17 cellular contexts compared by ENCODE assay signal in genomic region chr10:90130321-90131086, GRCh38.
DNase-seq lines count a peak whose midpoint lies in the region; ATAC-seq and TF ChIP-seq lines count a peak whose summit lies in the region.
"Had no signal": no experiment of that assay in that cellular context is flagged by ENCODE, and none has a peak within 500 bp of the region (broad histone marks: within the 10 kb centered on the region; RNA-seq: fewer than 3 reads in every experiment).

No MANE protein-coding gene starts in this region.

- H3K4me3 ChIP-seq in GM06990 (replicated peaks; ENCODE audit: low read depth, low read length) (no peak overlapping the region), esophagus squamous epithelium (no peak overlapping the region), gastrocnemius medialis (no peak overlapping the region)
- H3K4me3 ChIP-seq: BLaER1, thyroid gland had no signal

- DNase-seq in GM06990 (ENCODE audit: extremely low read depth, insufficient read length) (peak; percentile 37), esophagus squamous epithelium (lab: John Stamatoyannopoulos, UW) (no peak), T-helper 2 cell (no peak), gastrocnemius medialis (no peak)
- DNase-seq: activated CD8-positive, alpha-beta T cell treated with anti-CD3 and anti-CD28 coated beads, Interleukin-2, amount 10 ng/mL, durations not matched to agents 7 days and 5 days; DMS53; effector memory CD4-positive, alpha-beta T cell; IMR-90; stimulated activated CD4-positive, alpha-beta T cell treated with anti-CD3 and anti-CD28 coated beads, Interleukin-4, amount 100 ng/mL, for 24 hours; thyroid gland had no signal

- H3K27me3 ChIP-seq in GM06990 (replicated peaks; ENCODE audit: control insufficient read depth, insufficient read depth, low read length): no peaks in the 10 kb centered on the region
- H3K27me3 ChIP-seq in esophagus squamous epithelium: no peaks in the 10 kb centered on the region
- H3K27me3 ChIP-seq in gastrocnemius medialis: no peaks in the 10 kb centered on the region
- H3K27me3 ChIP-seq: BLaER1, thyroid gland had no signal

- TF ChIP-seq CTCF in GM06990 (IDR thresholded peaks at IDR 0.05; ENCODE audit: insufficient read depth, low read length, poor library complexity, severe bottlenecking) (no peak), esophagus squamous epithelium (IDR thresholded peaks at IDR 0.05) (no peak), gastrocnemius medialis (IDR thresholded peaks at IDR 0.05 in 4 of 5, conservative IDR thresholded peaks at IDR 0.05 in 1 of 5) (no peak)

- ATAC-seq in GM18909 (IDR thresholded peaks at IDR 0.05; ENCODE audit: poor library complexity, unreplicated experiment): peak; percentile 82
- peak; percentile 56 for ATAC-seq in GM21717 (IDR thresholded peaks at IDR 0.05; ENCODE audit: unreplicated experiment)
- peak; percentile 49 for ATAC-seq in HG03108 (IDR thresholded peaks at IDR 0.05; ENCODE audit: unreplicated experiment)
- no peak for ATAC-seq in HG03039 (IDR thresholded peaks at IDR 0.05; ENCODE audit: unreplicated experiment)
- ATAC-seq in gastrocnemius medialis: no peak
- ATAC-seq: activated CD8-positive, alpha-beta T cell treated with anti-CD3 and anti-CD28 coated beads, Interleukin-2, amount 10 ng/mL, durations not matched to agents 7 days and 5 days; left lobe of liver had no signal

- intact Hi-C loops in esophagus squamous epithelium (cut with DNase I): no loop called here
- intact Hi-C loops in gastrocnemius medialis (cut with DNase I; ENCODE audit: low total_unique reads): no loop called here

- H3K36me3 ChIP-seq in GM06990 (ENCODE audit: control insufficient read depth, insufficient read depth, low read length): no peaks in the 10 kb centered on the region
- H3K36me3 ChIP-seq in esophagus squamous epithelium: no peaks in the 10 kb centered on the region
- H3K36me3 ChIP-seq in gastrocnemius medialis: no peaks in the 10 kb centered on the region
- H3K36me3 ChIP-seq: thyroid gland had no signal

- WGBS in esophagus squamous epithelium, 2 donors: 81 to 91% methylated on average over 2 of the region's 2 CpGs

- H3K4me1 ChIP-seq in esophagus squamous epithelium (no peaks in the 10 kb centered on the region), gastrocnemius medialis (no peaks in the 10 kb centered on the region)
- H3K4me1 ChIP-seq: thyroid gland had no signal

- TF ChIP-seq POLR2A in esophagus squamous epithelium (IDR thresholded peaks at IDR 0.05): no peak
- no peak for TF ChIP-seq POLR2A in gastrocnemius medialis (IDR thresholded peaks at IDR 0.05)

- H3K9me3 ChIP-seq in esophagus squamous epithelium (peaks cover 0 to 14% (median 6%) of the 10 kb centered on the region in 3 donors), gastrocnemius medialis (no peaks in the 10 kb centered on the region)
- H3K9me3 ChIP-seq: thyroid gland had no signal

- in situ Hi-C loops in gastrocnemius medialis (cut with MboI; ENCODE audit: low sequenced_read_pairs in 4 of 4): no loop called here

- no peak overlapping the region for H3K27ac ChIP-seq in esophagus squamous epithelium
- no peak overlapping the region for H3K27ac ChIP-seq in gastrocnemius medialis
- H3K27ac ChIP-seq: 22Rv1, BLaER1, thyroid gland had no signal

Comparison
In these comparisons a context has a peak if more than half of its experiments do, and no peak if none do; other contexts are left out.
1. ATAC-seq: peak in GM18909 (single experiment), GM21717 (single experiment) and HG03108 (single experiment); none in HG03039 (single experiment) and gastrocnemius medialis (0 of 2).